ENCODE assay signal across 26 cellular contexts in the genomic region with DNA sequence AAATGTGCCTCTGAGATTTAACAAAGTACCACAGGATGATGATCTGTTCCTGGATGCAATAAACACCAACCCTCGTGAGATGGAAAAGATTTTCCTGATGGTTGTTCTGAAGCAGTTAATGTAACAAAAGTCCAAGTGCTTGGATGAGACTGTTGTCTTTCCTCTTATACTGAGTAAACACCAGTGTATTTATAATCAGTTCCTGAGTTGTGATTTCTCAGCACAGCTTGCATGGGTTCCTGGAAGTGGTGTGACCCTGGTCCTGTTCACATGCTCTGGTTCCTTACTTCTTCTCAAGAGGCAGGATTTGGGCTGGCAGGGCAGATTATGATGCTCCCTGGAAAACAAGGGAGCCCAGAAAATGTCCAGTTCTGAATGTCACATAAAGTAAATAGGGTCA.
"Had no signal": no experiment of that assay in that cellular context is flagged by ENCODE, and none has a peak within 500 bp of the region (broad histone marks: within the 10 kb centered on the region; RNA-seq: fewer than 3 reads in every experiment).

No MANE protein-coding gene starts in this region.

- H3K4me3 ChIP-seq: gastrocnemius medialis, left ventricle myocardium inferior, psoas muscle, smooth muscle cell, upper lobe of right lung had no signal

- H3K79me2 ChIP-seq: parathyroid adenoma had no signal

- DNase-seq: activated B cell treated with CpG ODN at 0.5 μM for 24 hours; activated CD4-positive, alpha-beta T cell treated with anti-CD3 and anti-CD28 coated beads, Interleukin-2, amount 50 U/mL, for 1 hour; activated CD8-positive, alpha-beta T cell treated with anti-CD3 and anti-CD28 coated beads for 36 hours; activated naive CD4-positive, alpha-beta T cell; activated T-cell treated with anti-CD3 and anti-CD28 coated beads, Interleukin-2, amount 50 U/mL, for 72 hours; endodermal cell; gastrocnemius medialis; glutamatergic neuron; islet precursor cell; left ventricle myocardium inferior; midbrain; naive thymus-derived CD8-positive, alpha-beta T cell; nucleus accumbens; psoas muscle; stimulated activated CD4-positive, alpha-beta T cell treated with anti-CD3 and anti-CD28 coated beads, Interleukin-1b, Interleukin-23, amount 100 ng/mL, for 48 hours; stimulated activated CD4-positive, alpha-beta T cell treated with anti-CD3 and anti-CD28 coated beads, Interleukin-4, amount 100 ng/mL, for 4 hours; stimulated activated CD8-positive, alpha-beta memory T cell treated with anti-CD3 and anti-CD28 coated beads, Interleukin-4, amount 100 ng/mL, for 48 hours; stimulated activated naive CD8-positive, alpha-beta T cell treated with anti-CD3 and anti-CD28 coated beads, Interleukin-15, amount 100 ng/mL, for 72 hours; substantia nigra; upper lobe of right lung had no signal

- H3K27ac ChIP-seq: gastrocnemius medialis, left ventricle myocardium inferior, parathyroid adenoma, psoas muscle, upper lobe of right lung had no signal

- H3K4me1 ChIP-seq: gastrocnemius medialis, left ventricle myocardium inferior, parathyroid adenoma, psoas muscle had no signal

- H2AFZ ChIP-seq: parathyroid adenoma had no signal

- H3K4me2 ChIP-seq: smooth muscle cell had no signal

- H3K27me3 ChIP-seq: gastrocnemius medialis, upper lobe of right lung had no signal

- H3K9me3 ChIP-seq: gastrocnemius medialis, upper lobe of right lung had no signal

- H3K36me3 ChIP-seq: gastrocnemius medialis, left ventricle myocardium inferior, upper lobe of right lung had no signal

- ATAC-seq: activated CD8-positive, alpha-beta T cell treated with anti-CD3 and anti-CD28 coated beads for 36 hours; activated naive CD4-positive, alpha-beta T cell treated with anti-CD3 and anti-CD28 coated beads, Interleukin-2, amount 50 U/mL, for 72 hours; activated T-cell treated with anti-CD3 and anti-CD28 coated beads, Interleukin-2, amount 50 U/mL, for 72 hours; esophagus mucosa; gastrocnemius medialis; naive thymus-derived CD8-positive, alpha-beta T cell; psoas muscle; stimulated activated memory B cell treated with anti-CD40 and anti-IgM and Interleukin-4, amounts not matched to agents 10 μg/mL and 1 μg/mL and 100 μg/mL, for 72 hours; stimulated activated naive CD8-positive, alpha-beta T cell treated with anti-CD3 and anti-CD28 coated beads, Interleukin-15, amount 100 ng/mL, for 72 hours; upper lobe of right lung had no signal

- FAIRE-seq: bronchial epithelial cell had no signal

- H3K9ac ChIP-seq: parathyroid adenoma had no signal
